14 cellular contexts compared by ENCODE assay signal in the genomic region with DNA sequence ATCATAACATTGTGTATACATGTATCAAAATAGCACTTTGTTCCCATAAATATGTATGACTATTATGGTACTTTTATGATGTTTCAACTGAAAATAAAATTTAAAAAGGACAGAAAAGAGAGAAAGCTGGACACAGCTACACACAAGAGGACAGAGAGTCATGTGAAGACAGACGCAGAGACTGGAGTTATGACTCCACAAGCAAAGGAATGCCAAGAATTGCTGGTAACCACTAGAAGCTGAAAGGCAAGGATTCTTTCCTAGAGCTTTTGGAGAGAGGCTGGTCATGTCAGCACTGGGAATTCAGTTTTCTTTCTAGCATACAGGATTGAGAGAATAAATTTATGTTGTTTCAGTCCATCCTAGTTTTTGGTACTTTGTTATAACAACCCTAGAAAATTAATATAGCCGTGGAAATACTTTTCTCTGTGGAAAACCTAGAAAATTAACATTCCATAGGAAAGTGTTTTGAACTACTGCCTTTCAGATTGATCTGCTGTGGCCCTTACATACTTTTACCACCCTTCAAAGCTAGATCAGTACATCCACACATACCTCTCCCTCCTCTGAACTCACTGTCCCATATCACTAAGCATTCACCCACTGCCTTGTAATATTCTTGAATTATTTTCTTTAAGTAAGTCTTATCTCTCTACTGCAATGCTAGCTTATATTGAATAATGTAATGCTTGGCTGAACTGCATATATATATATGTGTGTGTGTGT.
DNase-seq lines count a peak whose midpoint lies in the region; ATAC-seq and TF ChIP-seq lines count a peak whose summit lies in the region.
"Had no signal": no experiment of that assay in that cellular context is flagged by ENCODE, and none has a peak within 500 bp of the region (broad histone marks: within the 10 kb centered on the region; RNA-seq: fewer than 3 reads in every experiment).

No MANE protein-coding gene starts in this region.

- no peak overlapping the region for H4K91ac ChIP-seq in mesenchymal stem cell (ENCODE audit: low read length)

- no peak for ATAC-seq in HG02571 (IDR thresholded peaks at IDR 0.05; ENCODE audit: unreplicated experiment)

- no peaks in the 10 kb centered on the region for H3K9me3 ChIP-seq in mesenchymal stem cell (ENCODE audit: control insufficient read depth, low read length)

- no peaks in the 10 kb centered on the region for H3K27me3 ChIP-seq in mesenchymal stem cell (ENCODE audit: control insufficient read depth in 1 of 2, insufficient read depth in 1 of 2, low read length in 2 of 2)

- H3K14ac ChIP-seq in mesenchymal stem cell (ENCODE audit: low read length in 2 of 2), result no peak overlapping the region

- H3K4me2 ChIP-seq in mesenchymal stem cell (ENCODE audit: low read length, poor library complexity, severe bottlenecking), result no peak overlapping the region

- no peak overlapping the region for H2BK15ac ChIP-seq in mesenchymal stem cell (ENCODE audit: low read depth, poor library complexity, severe bottlenecking)

- no peak overlapping the region for H2AK5ac ChIP-seq in mesenchymal stem cell (ENCODE audit: low read length, severe bottlenecking)

- H3K4me3 ChIP-seq in AG09309 (ENCODE audit: control insufficient read depth, low read depth, low read length) (no peak overlapping the region), cardiac fibroblast (replicated peaks in 1 of 2; ENCODE audit: low read depth in 2 of 2, low read length in 2 of 2) (no peak overlapping the region), mesenchymal stem cell (ENCODE audit: insufficient read depth in 1 of 2, low read depth in 1 of 2, low read length in 2 of 2) (no peak overlapping the region)

- H4K8ac ChIP-seq in mesenchymal stem cell (ENCODE audit: low read length), result no peak overlapping the region

- no peak overlapping the region for H3K18ac ChIP-seq in mesenchymal stem cell (ENCODE audit: low read depth in 1 of 2, low read length in 2 of 2)

- no peak overlapping the region for H2AFZ ChIP-seq in mesenchymal stem cell (ENCODE audit: low read depth, low read length)

- no peaks in the 10 kb centered on the region for H3K36me3 ChIP-seq in mesenchymal stem cell (ENCODE audit: control insufficient read depth in 1 of 2, insufficient read depth in 2 of 2, low read depth in 1 of 2, low read length in 2 of 2)

- no peak overlapping the region for H2BK12ac ChIP-seq in mesenchymal stem cell (ENCODE audit: low read length in 2 of 2)

- H3K27ac ChIP-seq in mesenchymal stem cell (ENCODE audit: low read length, poor library complexity, severe bottlenecking), result peak overlapping the region; percentile 98
- H3K27ac ChIP-seq: C4-2B had no signal

- H2BK5ac ChIP-seq in mesenchymal stem cell (ENCODE audit: low read depth, low read length, poor library complexity, severe bottlenecking), result peak overlapping the region; percentile 84

- H3K23ac ChIP-seq in mesenchymal stem cell (ENCODE audit: low read length in 2 of 2), result no peak overlapping the region

- DNase-seq in AG09309 (ENCODE audit: low read depth) (peak; percentile 74), LHCN-M2 (ENCODE audit: low read depth) (peak; percentile 90), cardiac fibroblast (ENCODE audit: low read depth in 2 of 2) (peak; percentile 94 to 95), mesenchymal stem cell (peak; percentile 91), ecto neural progenitor cell (ENCODE audit: low spot score) (no peak), C1 segment of cervical spinal cord (lab: John Stamatoyannopoulos, UW) (no peak)
- DNase-seq in activated CD4-positive, alpha-beta T cell treated with anti-CD3 and anti-CD28 coated beads for 48 hours, result no peak
- DNase-seq: activated gamma-delta T cell; KG1; nucleus accumbens; SHP77; stimulated activated CD4-positive, alpha-beta T cell treated with anti-CD3 and anti-CD28 coated beads, Interleukin-4, amount 100 ng/mL, for 4 hours had no signal

- H3K4ac ChIP-seq in mesenchymal stem cell (ENCODE audit: low read depth in 1 of 2, low read length in 2 of 2), result no peak overlapping the region

- TF ChIP-seq CTCF in AG09309 (IDR thresholded peaks at IDR 0.05; ENCODE audit: control insufficient read depth, insufficient read depth, low read depth, low read length, missing control alignments) (no peak), cardiac fibroblast (IDR thresholded peaks at IDR 0.05; ENCODE audit: low read depth, low read length) (no peak)

- H2BK120ac ChIP-seq in mesenchymal stem cell (ENCODE audit: low read depth, low read length), result no peak overlapping the region

- H3K4me1 ChIP-seq in mesenchymal stem cell (ENCODE audit: control insufficient read depth, insufficient read depth, low read depth, low read length), result no peaks in the 10 kb centered on the region

- peak overlapping the region; percentile 72 for H3K9ac ChIP-seq in mesenchymal stem cell (ENCODE audit: low read length)

- H3K79me1 ChIP-seq in mesenchymal stem cell (replicated peaks; ENCODE audit: low read length, poor library complexity, severe bottlenecking), result no peaks in the 10 kb centered on the region

- 22% methylated on average over 2 of the region's 2 CpGs for WGBS in mesenchymal stem cell

Comparison
In these comparisons a context has a peak if more than half of its experiments do, and no peak if none do; other contexts are left out.
1. DNase-seq: peak in AG09309 (single experiment), LHCN-M2 (single experiment), cardiac fibroblast (2 of 2) and mesenchymal stem cell (single experiment); none in ecto neural progenitor cell (single experiment), activated CD4-positive, alpha-beta T cell treated with anti-CD3 and anti-CD28 coated beads for 48 hours (single experiment) and C1 segment of cervical spinal cord (0 of 14).